In the genomic region with DNA sequence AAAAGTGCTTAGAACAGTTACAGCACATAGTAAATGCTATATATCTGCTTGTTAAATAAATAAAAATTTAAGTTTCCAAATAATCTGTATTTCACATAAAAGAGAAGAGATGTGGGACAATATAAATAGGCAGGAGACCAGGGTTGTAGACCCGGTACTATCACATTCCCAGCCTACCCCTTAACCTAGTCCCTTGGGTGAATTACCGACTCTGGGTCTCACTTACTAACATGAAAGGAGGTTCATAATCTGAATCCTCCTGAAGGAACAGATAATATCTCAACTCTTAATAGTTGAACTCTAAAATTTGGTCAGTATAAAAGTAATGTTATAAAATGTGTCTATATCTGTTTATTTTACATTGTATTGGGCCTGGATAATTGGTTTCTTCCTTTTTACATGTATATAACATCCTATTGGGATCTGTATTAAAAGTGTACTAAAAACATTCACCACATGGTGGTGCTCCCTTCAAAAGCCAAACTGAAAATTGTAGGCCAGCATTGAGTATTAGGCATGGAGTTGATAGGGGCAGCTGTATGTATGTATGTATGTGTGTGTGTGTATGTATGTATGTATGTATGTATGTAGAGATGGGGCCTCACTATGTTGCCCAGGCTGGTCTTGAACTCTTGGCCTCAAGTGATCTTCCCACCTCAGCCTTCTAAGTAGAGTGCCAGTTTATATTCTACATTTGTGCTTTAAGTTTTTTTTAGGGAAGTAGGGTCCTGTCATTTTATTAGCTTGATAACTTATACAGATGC, we compare ENCODE assay signal across 9 cellular contexts.
DNase-seq lines count a peak whose midpoint lies in the region; ATAC-seq, FAIRE-seq and TF ChIP-seq lines count a peak whose summit lies in the region.
"Had no signal": no experiment of that assay in that cellular context is flagged by ENCODE, and none has a peak within 500 bp of the region (broad histone marks: within the 10 kb centered on the region; RNA-seq: fewer than 3 reads in every experiment).

No MANE protein-coding gene starts in this region.

- no peak overlapping the region for H3K4me3 Mint-ChIP-seq in brain
- H3K4me3 Mint-ChIP-seq: T-helper 1 cell treated with Interleukin-12 subunit alpha and Interleukin-12 subunit beta and Interleukin-4 antibody, amounts not matched to agents 30 μg/mL and 1 μg/mL, for 36 hours had no signal

- H3K9me3 Mint-ChIP-seq in brain, result peaks cover 16 to 22% (median 20%) of the 10 kb centered on the region in 5 experiments

- DNase-seq in D721Med (ENCODE audit: insufficient read length, low spot score) (no peak), HFF-Myc (ENCODE audit: extremely low read depth, low read depth) (peak; percentile 62), NCI-H82 treated with DMSO at 0.1 percent for 48 hours (lab: John Stamatoyannopoulos, UW; ENCODE audit: unreplicated experiment) (peak; percentile 47), inferior parietal cortex (ENCODE audit: extremely low spot score) (peak; percentile 86), stromal cell of bone marrow (ENCODE audit: low read depth) (peak; percentile 49)

- ATAC-seq in GM21526 (IDR thresholded peaks at IDR 0.05; ENCODE audit: low FRiP score, unreplicated experiment) (no peak), GM21360 (IDR thresholded peaks at IDR 0.05; ENCODE audit: unreplicated experiment) (no peak)

- H3K27ac Mint-ChIP-seq in brain, result peak overlapping the region in 2 of 5 experiments; percentile 17 to 65
- H3K27ac Mint-ChIP-seq: T-helper 1 cell treated with Interleukin-12 subunit alpha and Interleukin-12 subunit beta and Interleukin-4 antibody, amounts not matched to agents 30 μg/mL and 1 μg/mL, for 36 hours had no signal

- H3K4me3 ChIP-seq in HFF-Myc (replicated peaks; ENCODE audit: low read depth, low read length), result no peak overlapping the region

- no peak for FAIRE-seq in D721Med (lab: Jason Lieb, UNC)

- peak; percentile 63 for TF ChIP-seq CTCF in D721Med (IDR thresholded peaks at IDR 0.05; ENCODE audit: insufficient read depth, missing control alignments)
- TF ChIP-seq CTCF in HFF-Myc (IDR thresholded peaks at IDR 0.05; ENCODE audit: low read depth, low read length, missing control alignments), result peak; percentile 46
- peak; percentile 76 for TF ChIP-seq CTCF in brain (conservative IDR thresholded peaks at IDR 0.05)

- peaks cover 5% of the 10 kb centered on the region for H3K27me3 Mint-ChIP-seq in brain

- H3K36me3 Mint-ChIP-seq in brain, result peaks cover 24% of the 10 kb centered on the region

- H3K4me1 Mint-ChIP-seq in brain, result peaks cover 42% of the 10 kb centered on the region
